Comparison of ENCODE assay signal across 25 cellular contexts in genomic region chr12:53964315-53964713, GRCh38. TPM values are rescaled to one million over a fixed set of nuclear protein-coding genes. Genes with fewer than 3 reads are reported as not detected.
DNase-seq lines count a peak whose midpoint lies in the region; ATAC-seq and TF ChIP-seq lines count a peak whose summit lies in the region.
"Had no signal": no experiment of that assay in that cellular context is flagged by ENCODE, and none has a peak within 500 bp of the region (broad histone marks: within the 10 kb centered on the region; RNA-seq: fewer than 3 reads in every experiment).

No MANE protein-coding gene starts in this region.

- H3K4me3 ChIP-seq in mammary epithelial cell (replicated peaks in 1 of 3; ENCODE audit: insufficient read depth in 1 of 3, low read depth in 2 of 3, low read length in 3 of 3), result no peak overlapping the region
- no peak overlapping the region for H3K4me3 ChIP-seq in naive thymus-derived CD4-positive, alpha-beta T cell (ENCODE audit: low read length)
- peak overlapping the region; percentile 62 to 77 for H3K4me3 ChIP-seq in tibial artery
- H3K4me3 ChIP-seq in colonic mucosa, result no peak overlapping the region
- H3K4me3 ChIP-seq: breast epithelium, HAP-1, pancreas had no signal

- no peak for ATAC-seq in naive thymus-derived CD4-positive, alpha-beta T cell
- no peak for ATAC-seq in HG02759 (IDR thresholded peaks at IDR 0.05; ENCODE audit: unreplicated experiment)
- ATAC-seq: left cardiac atrium, pancreas, right cardiac atrium had no signal

- POLR2A ChIA-PET in MCF 10A (lab: Yijun Ruan, JAX), result no interaction called here
- POLR2A ChIA-PET in naive thymus-derived CD4-positive, alpha-beta T cell (lab: Charles Lee), result no interaction called here

- no peaks in the 10 kb centered on the region for H4K20me1 ChIP-seq in mammary epithelial cell (ENCODE audit: insufficient read depth, low read length)

- H3K4me2 ChIP-seq in mammary epithelial cell (ENCODE audit: insufficient read depth, low read depth, low read length), result peak overlapping the region; percentile 61

- CTCF ChIA-PET in mammary epithelial cell (lab: Charles Lee; ENCODE audit: low non-redundant PET) (no interaction called here), MCF 10A (lab: Yijun Ruan, JAX) (interaction anchor here (0.6 to 1.0 kb wide), 3 partner anchors 21 to 262 kb away, joined by 3 to 4 read pairs (median 4); partner anchors contain the start of gene HOXC10)
- CTCF ChIA-PET in naive thymus-derived CD4-positive, alpha-beta T cell (lab: Charles Lee), result interaction anchor here (0.6 kb wide), 1 partner anchor 244 kb away, joined by 3 read pairs; no protein-coding TSS in a partner anchor

- no peaks in the 10 kb centered on the region for H3K36me3 Mint-ChIP-seq in MCF 10A (ENCODE audit: insufficient read depth, unreplicated experiment)
- peaks cover 0 to 9% (median 3%) of the 10 kb centered on the region in 5 donors for H3K36me3 Mint-ChIP-seq in naive thymus-derived CD4-positive, alpha-beta T cell
- H3K36me3 Mint-ChIP-seq: CD4-positive, CD25-positive, alpha-beta regulatory T cell had no signal

- no peaks in the 10 kb centered on the region for H3K27me3 Mint-ChIP-seq in MCF 10A (ENCODE audit: insufficient read depth, unreplicated experiment)
- peaks cover 89 to 92% (median 91%) of the 10 kb centered on the region in 5 donors for H3K27me3 Mint-ChIP-seq in naive thymus-derived CD4-positive, alpha-beta T cell

- no peak overlapping the region for H3K4me3 Mint-ChIP-seq in MCF 10A (ENCODE audit: unreplicated experiment)
- peak overlapping the region in 8 of 10 donors; percentile 17 to 69 (median 46) for H3K4me3 Mint-ChIP-seq in naive thymus-derived CD4-positive, alpha-beta T cell
- H3K4me3 Mint-ChIP-seq: activated CD4-positive, alpha-beta T cell treated with anti-CD3 and anti-CD28 coated beads, Interleukin-2, amount 10 ng/mL, durations not matched to agents 7 days and 5 days had no signal

- no peaks in the 10 kb centered on the region for H3K4me1 Mint-ChIP-seq in MCF 10A (ENCODE audit: insufficient read depth, unreplicated experiment)
- H3K4me1 Mint-ChIP-seq in naive thymus-derived CD4-positive, alpha-beta T cell, result peaks cover 14 to 63% (median 35%) of the 10 kb centered on the region in 7 donors

- H3K27ac ChIP-seq in mammary epithelial cell (ENCODE audit: insufficient read depth, low read depth, low read length) (no peak overlapping the region), tibial artery (peak overlapping the region; percentile 94 to 95), colonic mucosa (no peak overlapping the region)
- no peak overlapping the region for H3K27ac ChIP-seq in naive thymus-derived CD4-positive, alpha-beta T cell (ENCODE audit: low read depth, low read length)
- H3K27ac ChIP-seq: breast epithelium, pancreas had no signal

- H3K9ac ChIP-seq in mammary epithelial cell (ENCODE audit: insufficient read depth, low read length) (no peak overlapping the region), colonic mucosa (ENCODE audit: low read depth in 2 of 2, low read length in 2 of 2) (no peak overlapping the region)

- dilution Hi-C loops in mammary epithelial cell (cut with HindIII; ENCODE audit: low sequenced_read_pairs), result no loop called here

- H3K9me3 ChIP-seq in mammary epithelial cell (replicated peaks; ENCODE audit: insufficient read depth, low read length), result no peaks in the 10 kb centered on the region
- no peaks in the 10 kb centered on the region for H3K9me3 ChIP-seq in naive thymus-derived CD4-positive, alpha-beta T cell (ENCODE audit: control insufficient read depth in 2 of 3, low read length in 3 of 3)
- H3K9me3 ChIP-seq in tibial artery, result no peaks in the 10 kb centered on the region
- no peaks in the 10 kb centered on the region for H3K9me3 ChIP-seq in colonic mucosa
- H3K9me3 ChIP-seq: breast epithelium, HAP-1, pancreas had no signal

- H3K4me1 ChIP-seq in mammary epithelial cell (ENCODE audit: insufficient read depth, low read length) (peaks cover 8% of the 10 kb centered on the region), tibial artery (peaks cover 0 to 55% (median 18%) of the 10 kb centered on the region in 4 donors), colonic mucosa (no peaks in the 10 kb centered on the region)
- H3K4me1 ChIP-seq in naive thymus-derived CD4-positive, alpha-beta T cell (ENCODE audit: control insufficient read depth in 2 of 2, insufficient read depth in 2 of 2, low read length in 2 of 2), result peaks cover 15 to 21% of the 10 kb centered on the region in 2 donors
- H3K4me1 ChIP-seq: breast epithelium, pancreas had no signal

- BruUV-seq in mammary epithelial cell (replicated peaks; lab: Mats Ljungman, UMichigan) (no TSS peak), MCF 10A (replicated peaks; lab: Mats Ljungman, UMichigan) (no TSS peak)

- no peaks in the 10 kb centered on the region for H3K9me3 Mint-ChIP-seq in MCF 10A (ENCODE audit: unreplicated experiment)
- H3K9me3 Mint-ChIP-seq in naive thymus-derived CD4-positive, alpha-beta T cell, result peaks cover 0 to 19% (median 0%) of the 10 kb centered on the region in 11 donors
- H3K9me3 Mint-ChIP-seq: activated CD4-positive, alpha-beta T cell treated with anti-CD3 and anti-CD28 coated beads, Interleukin-2, amount 10 ng/mL, durations not matched to agents 7 days and 5 days had no signal

- H3K36me3 ChIP-seq in mammary epithelial cell (ENCODE audit: insufficient read depth, low read length) (no peaks in the 10 kb centered on the region), tibial artery (no peaks in the 10 kb centered on the region), colonic mucosa (no peaks in the 10 kb centered on the region)
- no peaks in the 10 kb centered on the region for H3K36me3 ChIP-seq in naive thymus-derived CD4-positive, alpha-beta T cell (ENCODE audit: control insufficient read depth in 2 of 3, insufficient read depth in 3 of 3, low read length in 3 of 3)
- H3K36me3 ChIP-seq: breast epithelium, HAP-1, pancreas had no signal

- H3K27ac Mint-ChIP-seq in MCF 10A (ENCODE audit: low read depth, unreplicated experiment), result no peak overlapping the region
- peak overlapping the region in 2 of 9 donors; percentile 14 to 44 for H3K27ac Mint-ChIP-seq in naive thymus-derived CD4-positive, alpha-beta T cell
- H3K27ac Mint-ChIP-seq: activated CD4-positive, alpha-beta T cell treated with anti-CD3 and anti-CD28 coated beads, Interleukin-2, amount 10 ng/mL, durations not matched to agents 7 days and 5 days; dendritic cell treated with granulocyte-macrophage colony-stimulating factor and Interleukin-4, amounts not matched to agents 40 ng/mL and 50 ng/mL, for 4 days had no signal

- TF ChIP-seq CTCF in mammary epithelial cell (conservative IDR thresholded peaks at IDR 0.05 in 1 of 2, IDR thresholded peaks at IDR 0.05 in 1 of 2; ENCODE audit: extremely low read depth in 1 of 2, insufficient read depth in 1 of 2, low read depth in 1 of 2, low read length in 2 of 2) (no peak), MCF 10A (IDR thresholded peaks at IDR 0.05; ENCODE audit: unreplicated experiment) (no peak), tibial artery (IDR thresholded peaks at IDR 0.05) (no peak), colonic mucosa (IDR thresholded peaks at IDR 0.05) (no peak)

- no peaks in the 10 kb centered on the region for H3K79me2 ChIP-seq in mammary epithelial cell (ENCODE audit: insufficient read depth, low read length)

- in situ Hi-C loops in mammary epithelial cell (cut with MboI; ENCODE audit: low sequenced_read_pairs in 2 of 2), result no loop called here

- intact Hi-C loops in mammary epithelial cell (cut with micrococcal nuclease) (no loop called here), MCF 10A (cut with micrococcal nuclease) (no loop called here), tibial artery (cut with DNase I; ENCODE audit: low total_unique reads) (no loop called here), colonic mucosa (cut with DNase I) (no loop called here)
- intact Hi-C loops in naive thymus-derived CD4-positive, alpha-beta T cell (cut with micrococcal nuclease), result loop anchor here (5.0 kb wide), 3 partner anchors 33 to 68 kb away; partner anchors contain the start of gene HOXC5 (in 1 of the 2)

- H3K27me3 ChIP-seq in mammary epithelial cell (ENCODE audit: insufficient read depth, low read length) (peaks cover 7% of the 10 kb centered on the region), tibial artery (no peaks in the 10 kb centered on the region), colonic mucosa (peaks cover 100% of the 10 kb centered on the region)
- peaks cover 34 to 78% of the 10 kb centered on the region in 2 donors for H3K27me3 ChIP-seq in naive thymus-derived CD4-positive, alpha-beta T cell (ENCODE audit: control insufficient read depth in 2 of 2, insufficient read depth in 2 of 2, low read length in 2 of 2)

- WGBS in mammary epithelial cell (ENCODE audit: low coverage, missing lambda C conversion rate), result 18% methylated on average over 2 of the region's 2 CpGs

- DNase-seq in mammary epithelial cell, result no peak
- no peak for DNase-seq in MCF 10A (ENCODE audit: unreplicated experiment)
- peak; percentile 49 for DNase-seq in OCI-M1 (lab: John Stamatoyannopoulos, UW)
- no peak for DNase-seq in naive thymus-derived CD4-positive, alpha-beta T cell
- DNase-seq in tibial artery, result no peak
- no peak for DNase-seq in NCI-H1417 (lab: John Stamatoyannopoulos, UW)
- DNase-seq in colonic mucosa, result no peak
- DNase-seq: activated CD4-positive, alpha-beta T cell treated with anti-CD3 and anti-CD28 coated beads, Interleukin-2, amount 10 ng/mL, durations not matched to agents 7 days and 5 days; activated CD8-positive, alpha-beta memory T cell treated with anti-CD3 and anti-CD28 coated beads, Interleukin-2, amount 50 U/mL, for 48 hours; activated gamma-delta T cell treated with Interleukin-2 at 50 U/mL for 16 hours; amniotic stem cell; CD4-positive, CD25-positive, alpha-beta regulatory T cell; left cardiac atrium; mesenchymal stem cell; NCI-H1694; NCI-H2171 treated with DMSO at 0.1 percent for 48 hours; NCI-H526; right cardiac atrium; Right ventricle myocardium superior; stimulated activated CD8-positive, alpha-beta memory T cell treated with anti-CD3 and anti-CD28 coated beads, Interleukin-4, amount 100 ng/mL, for 48 hours had no signal

- peak overlapping the region; percentile 60 for H2AFZ ChIP-seq in mammary epithelial cell (ENCODE audit: low read depth, low read length)

RNA-seq across cellular contexts. Expression of gene HOXC11, which starts 8.6 kb away (rescaled TPM):
- total RNA-seq in mammary epithelial cell (1 to 10 TPM in 1 of 2 donors, not detected in 1; 1.5 TPM), MCF 10A (2022) (1.2 and 1.6 TPM in 2 replicates), colonic mucosa (not detected)
- 0.22 TPM for polyA plus RNA-seq in mammary epithelial cell
- polyA minus RNA-seq in mammary epithelial cell, result not detected
- not detected for total RNA-seq in naive thymus-derived CD4-positive, alpha-beta T cell
- polyA plus RNA-seq in naive thymus-derived CD4-positive, alpha-beta T cell, result not detected
- total RNA-seq: activated CD4-positive, alpha-beta T cell treated with anti-CD3 and anti-CD28 coated beads, Interleukin-2, amount 10 ng/mL, durations not matched to agents 7 days and 5 days; CD4-positive, CD25-positive, alpha-beta regulatory T cell; left cardiac atrium; pancreas; right cardiac atrium; Right ventricle myocardium superior had no signal
- polyA plus RNA-seq: CD4-positive, CD25-positive, alpha-beta regulatory T cell; pancreas; right cardiac atrium had no signal

RNA-seq across cellular contexts. Expression of gene HOXC12, which starts 9.6 kb away (rescaled TPM):
- total RNA-seq in mammary epithelial cell (under 1 TPM in 1 of 2 donors, not detected in 1; under 0.01 TPM), MCF 10A (2022) (not detected in 2 replicates), colonic mucosa (not detected)
- 0.05 TPM for polyA plus RNA-seq in mammary epithelial cell
- not detected for polyA minus RNA-seq in mammary epithelial cell
- not detected for total RNA-seq in naive thymus-derived CD4-positive, alpha-beta T cell
- polyA plus RNA-seq in naive thymus-derived CD4-positive, alpha-beta T cell, result not detected
- total RNA-seq: activated CD4-positive, alpha-beta T cell treated with anti-CD3 and anti-CD28 coated beads, Interleukin-2, amount 10 ng/mL, durations not matched to agents 7 days and 5 days; CD4-positive, CD25-positive, alpha-beta regulatory T cell; left cardiac atrium; pancreas; right cardiac atrium; Right ventricle myocardium superior had no signal
- polyA plus RNA-seq: CD4-positive, CD25-positive, alpha-beta regulatory T cell; pancreas; right cardiac atrium had no signal

RNA-seq across cellular contexts. Expression of gene HOTAIR, which starts 10.4 kb away (rescaled TPM):
- total RNA-seq in mammary epithelial cell, result under 1 TPM in 1 of 2 donors, not detected in 1; 0.67 TPM
- 0.33 TPM for polyA plus RNA-seq in mammary epithelial cell
- not detected for polyA minus RNA-seq in mammary epithelial cell
- total RNA-seq in MCF 10A (2022), result 1.5 and 2.0 TPM in 2 replicates
- not detected for total RNA-seq in naive thymus-derived CD4-positive, alpha-beta T cell
- polyA plus RNA-seq in naive thymus-derived CD4-positive, alpha-beta T cell, result not detected
- not detected for total RNA-seq in colonic mucosa
- total RNA-seq: activated CD4-positive, alpha-beta T cell treated with anti-CD3 and anti-CD28 coated beads, Interleukin-2, amount 10 ng/mL, durations not matched to agents 7 days and 5 days; CD4-positive, CD25-positive, alpha-beta regulatory T cell; left cardiac atrium; pancreas; right cardiac atrium; Right ventricle myocardium superior had no signal
- polyA plus RNA-seq: CD4-positive, CD25-positive, alpha-beta regulatory T cell; pancreas; right cardiac atrium had no signal

RNA-seq across cellular contexts. Expression of gene HOXC10, which starts 20.6 kb away (rescaled TPM):
- total RNA-seq in mammary epithelial cell, result 1 to 10 TPM; 3.3 to 3.8 TPM
- polyA plus RNA-seq in mammary epithelial cell, result 0.83 TPM
- polyA minus RNA-seq in mammary epithelial cell, result 1.2 TPM
- total RNA-seq in MCF 10A (2022), result not detected in 2 replicates
- total RNA-seq in naive thymus-derived CD4-positive, alpha-beta T cell, result not detected
- not detected for polyA plus RNA-seq in naive thymus-derived CD4-positive, alpha-beta T cell
- not detected for total RNA-seq in colonic mucosa
- total RNA-seq: activated CD4-positive, alpha-beta T cell treated with anti-CD3 and anti-CD28 coated beads, Interleukin-2, amount 10 ng/mL, durations not matched to agents 7 days and 5 days; CD4-positive, CD25-positive, alpha-beta regulatory T cell; left cardiac atrium; right cardiac atrium; Right ventricle myocardium superior had no signal
- polyA plus RNA-seq: CD4-positive, CD25-positive, alpha-beta regulatory T cell; right cardiac atrium had no signal

RNA-seq across cellular contexts. Expression of gene HOXC13, which starts 25.7 kb away (rescaled TPM):
- 10 to 100 TPM; 10.2 to 15.7 TPM for total RNA-seq in mammary epithelial cell
- 9.1 TPM for polyA plus RNA-seq in mammary epithelial cell
- 18.3 TPM for polyA minus RNA-seq in mammary epithelial cell
- 5.3 and 6.0 TPM in 2 replicates for total RNA-seq in MCF 10A (2022)
- total RNA-seq in naive thymus-derived CD4-positive, alpha-beta T cell, result not detected
- not detected for polyA plus RNA-seq in naive thymus-derived CD4-positive, alpha-beta T cell
- not detected for total RNA-seq in colonic mucosa
- total RNA-seq: activated CD4-positive, alpha-beta T cell treated with anti-CD3 and anti-CD28 coated beads, Interleukin-2, amount 10 ng/mL, durations not matched to agents 7 days and 5 days; CD4-positive, CD25-positive, alpha-beta regulatory T cell; left cardiac atrium; right cardiac atrium; Right ventricle myocardium superior had no signal
- polyA plus RNA-seq: CD4-positive, CD25-positive, alpha-beta regulatory T cell; pancreas; right cardiac atrium had no signal

Comparison
In these comparisons a context has a peak if more than half of its experiments do, and no peak if none do; other contexts are left out.
1. H3K27ac ChIP-seq: peak in tibial artery (2 of 2); none in mammary epithelial cell (single experiment), naive thymus-derived CD4-positive, alpha-beta T cell (single experiment) and colonic mucosa (single experiment).
2. H3K4me3 ChIP-seq: peak in tibial artery (2 of 2); none in mammary epithelial cell (0 of 3), naive thymus-derived CD4-positive, alpha-beta T cell (single experiment) and colonic mucosa (single experiment).
3. intact Hi-C loops: an anchor here in naive thymus-derived CD4-positive, alpha-beta T cell (5.0 kb wide); none called in mammary epithelial cell, MCF 10A, tibial artery and colonic mucosa.